In the genomic region with DNA sequence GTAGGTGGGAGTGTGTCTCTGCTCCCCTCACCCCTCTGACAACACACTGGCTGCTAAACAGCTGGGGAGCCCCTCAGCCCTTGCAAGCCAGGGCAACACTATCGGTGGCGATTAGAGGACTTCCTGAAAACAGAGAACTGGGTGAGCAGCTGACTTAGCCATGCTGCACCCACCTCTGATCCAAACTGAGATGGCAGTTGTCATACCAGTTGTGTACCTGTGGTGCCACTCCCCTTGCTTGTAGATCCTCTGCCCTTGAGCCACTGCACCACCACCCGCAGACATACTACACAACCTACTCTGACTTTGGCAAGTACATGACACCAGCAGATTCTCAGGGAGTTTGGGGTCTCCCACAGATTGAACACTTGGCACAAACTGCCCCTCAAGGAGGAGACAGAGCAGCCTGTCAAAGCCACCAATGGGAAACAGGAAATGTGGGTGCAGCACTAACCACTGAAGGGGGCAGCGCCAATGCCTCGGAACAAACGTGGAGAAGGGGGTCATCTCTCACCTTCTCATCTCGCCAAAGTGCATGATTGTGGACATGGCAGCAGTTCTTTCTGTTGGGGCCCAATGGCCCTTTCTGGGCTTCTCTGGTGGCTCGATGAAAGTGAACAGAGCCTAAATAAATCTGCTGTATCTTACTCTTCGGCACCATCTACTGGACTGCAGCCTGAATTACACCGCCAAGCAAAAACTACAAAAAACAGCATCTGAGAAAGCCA, we compare ENCODE assay signal across 8 cellular contexts.
DNase-seq lines count a peak whose midpoint lies in the region; TF ChIP-seq lines count a peak whose summit lies in the region.

No MANE protein-coding gene starts in this region.

- H3K27me3 ChIP-seq in KMS-11 (ENCODE audit: insufficient read depth, low read depth): no peaks in the 10 kb centered on the region

- POLR2A ChIA-PET in AG04449 (lab: Yijun Ruan, JAX): no interaction called here

- H3K4me1 ChIP-seq in KMS-11 (ENCODE audit: low read depth, poor library complexity, severe bottlenecking): no peaks in the 10 kb centered on the region

- peaks cover 10% of the 10 kb centered on the region for H3K9me3 Mint-ChIP-seq in progenitor cell of endocrine pancreas (ENCODE audit: low read depth)

- no peak for DNase-seq in AG04449 (ENCODE audit: low read depth, low spot score)
- DNase-seq in GM03348 (ENCODE audit: low spot score): peak; percentile 69
- peak; percentile 20 for DNase-seq in UCSD-AML1 (lab: John Stamatoyannopoulos, UW; ENCODE audit: unreplicated experiment)
- DNase-seq in fibroblast of gingiva (ENCODE audit: low read depth): peak; percentile 17
- DNase-seq in progenitor cell of endocrine pancreas (ENCODE audit: low spot score, unreplicated experiment): no peak
- DNase-seq in activated CD4-positive, CD25-positive, alpha-beta regulatory T cell treated with anti-CD3 and anti-CD28 coated beads, Interleukin-2, amount 50 U/mL, for 72 hours: no peak
- DNase-seq in GDM1 (lab: John Stamatoyannopoulos, UW): no peak

- H3K9ac ChIP-seq in KMS-11: no peak overlapping the region

- H3K4me3 ChIP-seq in AG04449 (ENCODE audit: low read depth, low read length) (no peak overlapping the region), KMS-11 (IDR thresholded peaks at IDR 0.05; ENCODE audit: insufficient read depth, low read depth, low read length) (no peak overlapping the region)

- H2AFZ ChIP-seq in KMS-11 (ENCODE audit: low read depth): no peak overlapping the region

- H3K36me3 ChIP-seq in KMS-11 (ENCODE audit: insufficient read depth): no peaks in the 10 kb centered on the region

- peak; percentile 67 for TF ChIP-seq CTCF in AG04449 (IDR thresholded peaks at IDR 0.05; ENCODE audit: insufficient read depth, low read length, missing control alignments)
- TF ChIP-seq CTCF in KMS-11 (conservative IDR thresholded peaks at IDR 0.05; ENCODE audit: low read depth, low read length): peak; percentile 95
- TF ChIP-seq CTCF in progenitor cell of endocrine pancreas (IDR thresholded peaks at IDR 0.05; ENCODE audit: unreplicated experiment): peak; percentile 66

- no peak overlapping the region for H3K4me2 ChIP-seq in KMS-11

- H3K4me3 Mint-ChIP-seq in progenitor cell of endocrine pancreas (ENCODE audit: low read depth): no peak overlapping the region

- CTCF ChIA-PET in AG04449 (lab: Yijun Ruan, JAX): interaction anchor here (0.5 to 7.6 kb wide), 45 partner anchors 11 to 575 kb away, joined by 3 to 115 read pairs (median 3); a partner anchor contains a TSS

- no peaks in the 10 kb centered on the region for H3K4me1 Mint-ChIP-seq in progenitor cell of endocrine pancreas (ENCODE audit: low read depth)

- no peaks in the 10 kb centered on the region for H3K79me2 ChIP-seq in KMS-11 (ENCODE audit: insufficient read depth, low read depth)

- no peak overlapping the region for H3K27ac Mint-ChIP-seq in progenitor cell of endocrine pancreas

- peaks cover 19% of the 10 kb centered on the region for H3K36me3 Mint-ChIP-seq in progenitor cell of endocrine pancreas (ENCODE audit: insufficient read depth)

- no peak overlapping the region for H3K27ac ChIP-seq in KMS-11

- no peaks in the 10 kb centered on the region for H3K27me3 Mint-ChIP-seq in progenitor cell of endocrine pancreas

- no peaks in the 10 kb centered on the region for H4K20me1 ChIP-seq in KMS-11 (ENCODE audit: insufficient read depth)

Comparison
In these comparisons a context has a peak if more than half of its experiments do, and no peak if none do; other contexts are left out.
1. DNase-seq: peak in GM03348 (single experiment), UCSD-AML1 (single experiment) and fibroblast of gingiva (single experiment); none in AG04449 (single experiment), progenitor cell of endocrine pancreas (single experiment), activated CD4-positive, CD25-positive, alpha-beta regulatory T cell treated with anti-CD3 and anti-CD28 coated beads, Interleukin-2, amount 50 U/mL, for 72 hours (single experiment) and GDM1 (single experiment).
2. Peak in every context shown above with its lines, with median percentiles within 50 percentile points of each other: CTCF ChIP-seq.